Comparison of ENCODE assay signal across 14 cellular contexts in genomic region chr12:12423367-12423766, GRCh38.
DNase-seq lines count a peak whose midpoint lies in the region; ATAC-seq and TF ChIP-seq lines count a peak whose summit lies in the region.
"Had no signal": no experiment of that assay in that cellular context is flagged by ENCODE, and none has a peak within 500 bp of the region (broad histone marks: within the 10 kb centered on the region; RNA-seq: fewer than 3 reads in every experiment).

No MANE protein-coding gene starts in this region.

- H3K9me3 ChIP-seq in HEK293 (ENCODE audit: control insufficient read depth, insufficient read depth, low read depth, low read length) = peaks cover 2% of the 10 kb centered on the region; the same call in 1 of the 2 replicates

- H3K36me3 ChIP-seq in HEK293 (ENCODE audit: control insufficient read depth in 2 of 2, insufficient read depth in 1 of 2, low read length in 2 of 2) = no peaks in the 10 kb centered on the region

- H3K4me3 Mint-ChIP-seq in central memory CD8-positive, alpha-beta T cell = no peak overlapping the region
- no peak overlapping the region for H3K4me3 Mint-ChIP-seq in stimulated activated effector memory CD8-positive, alpha-beta T cell treated with anti-CD3 and anti-CD28 coated beads, Interleukin-12 subunit alpha, Interleukin-12 subunit beta, amount 100 ng/mL, for 72 hours
- H3K4me3 Mint-ChIP-seq: CD4-positive, alpha-beta memory T cell; GM23338; H9 had no signal

- peaks cover 6% of the 10 kb centered on the region for H3K9me3 Mint-ChIP-seq in central memory CD8-positive, alpha-beta T cell
- H3K9me3 Mint-ChIP-seq in stimulated activated effector memory CD8-positive, alpha-beta T cell treated with anti-CD3 and anti-CD28 coated beads, Interleukin-12 subunit alpha, Interleukin-12 subunit beta, amount 100 ng/mL, for 72 hours = peaks cover 5% of the 10 kb centered on the region

- DNase-seq in HEK293T (ENCODE audit: extremely low spot score) (no peak), UCSD-AML1 (lab: John Stamatoyannopoulos, UW; ENCODE audit: unreplicated experiment) (no peak)
- no peak for DNase-seq in central memory CD8-positive, alpha-beta T cell (ENCODE audit: low spot score in 2 of 2)
- DNase-seq in stimulated activated effector memory CD8-positive, alpha-beta T cell treated with anti-CD3 and anti-CD28 coated beads, Interleukin-12 subunit alpha, Interleukin-12 subunit beta, amount 100 ng/mL, for 72 hours (ENCODE audit: low spot score in 2 of 2) = no peak
- DNase-seq: C1 segment of cervical spinal cord; CD4-positive, alpha-beta memory T cell; COR-L47; DMS153; DND-41; H9 had no signal

- no peak overlapping the region for H3K4me3 ChIP-seq in HEK293 (ENCODE audit: low read depth, low read length)
- H3K4me3 ChIP-seq: GM23338 had no signal

- no peak for TF ChIP-seq CTCF in HEK293 (tag by site-specific recombination; IDR thresholded peaks at IDR 0.05)

- no peaks in the 10 kb centered on the region for H3K27me3 Mint-ChIP-seq in central memory CD8-positive, alpha-beta T cell
- H3K27me3 Mint-ChIP-seq: CD4-positive, alpha-beta memory T cell had no signal

- H3K4me1 Mint-ChIP-seq in central memory CD8-positive, alpha-beta T cell = peaks cover 37% of the 10 kb centered on the region
- peaks cover 45% of the 10 kb centered on the region for H3K4me1 Mint-ChIP-seq in stimulated activated effector memory CD8-positive, alpha-beta T cell treated with anti-CD3 and anti-CD28 coated beads, Interleukin-12 subunit alpha, Interleukin-12 subunit beta, amount 100 ng/mL, for 72 hours

- POLR2A ChIA-PET in HEK293 (lab: Yijun Ruan, JAX) (interaction anchor here (0.5 to 0.6 kb wide), 2 partner anchors 178 to 302 kb away, joined by 4 to 6 read pairs; no protein-coding TSS in a partner anchor), HEK293T (lab: Yijun Ruan, JAX) (no interaction called here)

- H3K36me3 Mint-ChIP-seq in central memory CD8-positive, alpha-beta T cell (ENCODE audit: insufficient read depth) = peaks cover 4% of the 10 kb centered on the region
- H3K36me3 Mint-ChIP-seq in stimulated activated effector memory CD8-positive, alpha-beta T cell treated with anti-CD3 and anti-CD28 coated beads, Interleukin-12 subunit alpha, Interleukin-12 subunit beta, amount 100 ng/mL, for 72 hours = no peaks in the 10 kb centered on the region

- no peak for ATAC-seq in central memory CD8-positive, alpha-beta T cell (replicated peaks; ENCODE audit: extremely low read depth, poor library complexity, severe bottlenecking)
- no peak for ATAC-seq in stimulated activated effector memory CD8-positive, alpha-beta T cell treated with anti-CD3 and anti-CD28 coated beads, Interleukin-12 subunit alpha, Interleukin-12 subunit beta, amount 100 ng/mL, for 72 hours
- ATAC-seq in GM18909 (IDR thresholded peaks at IDR 0.05; ENCODE audit: poor library complexity, unreplicated experiment) = no peak
- ATAC-seq: GM23338, HCT116 had no signal

- CTCF ChIA-PET in HEK293 (lab: Yijun Ruan, JAX) (no interaction called here), HEK293T (lab: Yijun Ruan, JAX) (no interaction called here)

- H3K27ac ChIP-seq in HEK293 (ENCODE audit: extremely low read depth, low read depth, low read length) = no peak overlapping the region

- H3K4me1 ChIP-seq in HEK293 (ENCODE audit: control insufficient read depth, insufficient read depth, low read length) = no peaks in the 10 kb centered on the region

- H3K27ac Mint-ChIP-seq in central memory CD8-positive, alpha-beta T cell (ENCODE audit: low read depth) = peak overlapping the region; percentile 2
- peak overlapping the region; percentile 13 for H3K27ac Mint-ChIP-seq in stimulated activated effector memory CD8-positive, alpha-beta T cell treated with anti-CD3 and anti-CD28 coated beads, Interleukin-12 subunit alpha, Interleukin-12 subunit beta, amount 100 ng/mL, for 72 hours
- H3K27ac Mint-ChIP-seq: GM23338, H9 had no signal

TF ChIP-seq in HEK293, 187 proteins besides CTCF, POLR2A, EP300 and RAD21 (continues in another document):
- no peak for TF ChIP-seq TSHZ1 (tag by site-specific recombination; IDR thresholded peaks at IDR 0.05; ENCODE audit: borderline replicate concordance)
- TF ChIP-seq ZBTB21 (tag by site-specific recombination; IDR thresholded peaks at IDR 0.05) = no peak
- no peak for TF ChIP-seq ZNF544 (tag by site-specific recombination; IDR thresholded peaks at IDR 0.05)
- TF ChIP-seq ZNF132 (tag by site-specific recombination; IDR thresholded peaks at IDR 0.05; ENCODE audit: borderline replicate concordance) = no peak
- no peak for TF ChIP-seq ZNF214 (tag by site-specific recombination; IDR thresholded peaks at IDR 0.05; ENCODE audit: borderline replicate concordance)
- TF ChIP-seq ZBTB1 (tag by site-specific recombination; IDR thresholded peaks at IDR 0.05) = no peak
- TF ChIP-seq ZNF677 (tag by site-specific recombination; IDR thresholded peaks at IDR 0.05) = no peak
- no peak for TF ChIP-seq ZNF404 (tag by site-specific recombination; IDR thresholded peaks at IDR 0.05)
- no peak for TF ChIP-seq ZNF473 (tag by site-specific recombination; IDR thresholded peaks at IDR 0.05)
- peak; percentile 51; the same call in 1 of the 2 replicates for TF ChIP-seq ZNF791 (tag by site-specific recombination; IDR thresholded peaks at IDR 0.05)
- no peak for TF ChIP-seq ZNF571 (tag by site-specific recombination; IDR thresholded peaks at IDR 0.05)
- TF ChIP-seq ZNF426 (tag by site-specific recombination; IDR thresholded peaks at IDR 0.05) = no peak

TF ChIP-seq in HEK293T, 16 proteins besides CTCF, POLR2A, EP300 and RAD21:
- TF ChIP-seq SUZ12 (IDR thresholded peaks at IDR 0.05) (no peak), TARDBP (IDR thresholded peaks at IDR 0.05) (no peak), CTBP1 (IDR thresholded peaks at IDR 0.05; ENCODE audit: borderline replicate concordance) (no peak), ZNF384 (IDR thresholded peaks at IDR 0.05) (peak; percentile 18; the same call in 1 of the 2 replicates)
